Comparison of ENCODE assay signal across 29 cellular contexts in genomic region chrX:155023907-155024833, GRCh38. TPM values are rescaled to one million over a fixed set of nuclear protein-coding genes. Genes with fewer than 3 reads are reported as not detected.
A peak's percentile ranks its signal among the peaks of the same experiment; 100 is the strongest.
DNase-seq lines count a peak whose midpoint lies in the region; ATAC-seq and TF ChIP-seq lines count a peak whose summit lies in the region.
"Had no signal": no experiment of that assay in that cellular context is flagged by ENCODE, and none has a peak within 500 bp of the region (broad histone marks: within the 10 kb centered on the region; RNA-seq: fewer than 3 reads in every experiment).

No MANE protein-coding gene starts in this region.

- peaks cover 9% of the 10 kb centered on the region for H3K79me2 ChIP-seq in neural progenitor cell (ENCODE audit: low read depth)

- H3K27ac ChIP-seq in neural progenitor cell, result no peak overlapping the region
- H3K27ac ChIP-seq: BLaER1 treated with 17β-estradiol and CSF1 and Interleukin-3, amounts not matched to agents 10 nM and 100 nM; dorsolateral prefrontal cortex; gastroesophageal sphincter; HL-60; neutrophil; prostate gland; sigmoid colon; SJCRH30 had no signal

- H3K9me3 ChIP-seq in neural progenitor cell (ENCODE audit: low read depth), result no peaks in the 10 kb centered on the region
- H3K9me3 ChIP-seq: BLaER1 treated with 17β-estradiol and CSF1 and Interleukin-3, amounts not matched to agents 10 nM and 100 nM; gastroesophageal sphincter; neutrophil; prostate gland; sigmoid colon; SJCRH30 had no signal

- no peaks in the 10 kb centered on the region for H4K20me1 ChIP-seq in neural progenitor cell (ENCODE audit: low read depth)

- TF ChIP-seq CTCF in activated B cell treated with CpG ODN at 0.5 μM for 24 hours (IDR thresholded peaks at IDR 0.05) (no peak), neural progenitor cell (IDR thresholded peaks at IDR 0.05) (no peak)

- H2AFZ ChIP-seq in neural progenitor cell (replicated peaks), result no peak overlapping the region

- peaks cover 6% of the 10 kb centered on the region for H3K4me1 ChIP-seq in neural progenitor cell
- H3K4me1 ChIP-seq: prostate gland, SJCRH30 had no signal

- POLR2A ChIA-PET in activated B cell treated with CpG ODN at 0.5 μM for 24 hours (lab: Charles Lee), result no interaction called here

- H3K36me3 ChIP-seq in neural progenitor cell, result no peaks in the 10 kb centered on the region
- H3K36me3 ChIP-seq: BLaER1 treated with 17β-estradiol and CSF1 and Interleukin-3, amounts not matched to agents 10 nM and 100 nM; gastroesophageal sphincter; neutrophil; prostate gland; sigmoid colon; SJCRH30 had no signal

- H3K27ac Mint-ChIP-seq in activated T-cell treated with anti-CD3 and anti-CD28 coated beads, Interleukin-2, amount 50 U/mL, for 72 hours, result peak overlapping the region; percentile 48
- H3K27ac Mint-ChIP-seq in IgD-negative memory B cell, result peak overlapping the region in 1 of 3 donors; percentile 30
- peak overlapping the region; percentile 24 for H3K27ac Mint-ChIP-seq in activated B cell treated with CpG ODN at 0.5 μM for 24 hours
- H3K27ac Mint-ChIP-seq in neural progenitor cell, result no peak overlapping the region
- H3K27ac Mint-ChIP-seq: activated T-helper 1 cell treated with anti-CD3 and anti-CD28 coated beads, Interleukin-12 subunit alpha, Interleukin-12 subunit beta, Interleukin-2, Interleukin-4 antibody, amounts not matched to agents 30 ng/mL and 10 ng/mL and 1 ng/mL, durations not matched to agents 14 hours and 24 hours and 36 hours had no signal

- no peaks in the 10 kb centered on the region for H3K36me3 Mint-ChIP-seq in activated T-cell treated with anti-CD3 and anti-CD28 coated beads, Interleukin-2, amount 50 U/mL, for 72 hours (ENCODE audit: insufficient read depth in 2 of 2)
- H3K36me3 Mint-ChIP-seq in IgD-negative memory B cell, result no peaks in the 10 kb centered on the region
- H3K36me3 Mint-ChIP-seq in activated B cell treated with CpG ODN at 0.5 μM for 24 hours (ENCODE audit: low read depth), result no peaks in the 10 kb centered on the region
- no peaks in the 10 kb centered on the region for H3K36me3 Mint-ChIP-seq in neural progenitor cell

- H3K4me2 ChIP-seq in neural progenitor cell, result no peak overlapping the region
- H3K4me2 ChIP-seq: BLaER1 treated with 17β-estradiol and CSF1 and Interleukin-3, amounts not matched to agents 10 nM and 100 nM had no signal

- H3K9ac ChIP-seq in neural progenitor cell, result no peak overlapping the region
- H3K9ac ChIP-seq: BLaER1 treated with 17β-estradiol and CSF1 and Interleukin-3, amounts not matched to agents 10 nM and 100 nM had no signal

- no peak for ATAC-seq in activated T-cell treated with anti-CD3 and anti-CD28 coated beads, Interleukin-2, amount 50 U/mL, for 72 hours (replicated peaks in 1 of 2)
- no peak for ATAC-seq in activated B cell treated with CpG ODN at 0.5 μM for 24 hours (ENCODE audit: low read depth)
- ATAC-seq: gastroesophageal sphincter, HCT116, left colon had no signal

- H3F3A ChIP-seq in neural progenitor cell (ENCODE audit: low read depth), result peaks cover 12% of the 10 kb centered on the region

- CTCF ChIA-PET in activated B cell treated with CpG ODN at 0.5 μM for 24 hours (lab: Charles Lee), result no interaction called here

- no peaks in the 10 kb centered on the region for H3K27me3 Mint-ChIP-seq in activated T-cell treated with anti-CD3 and anti-CD28 coated beads, Interleukin-2, amount 50 U/mL, for 72 hours (ENCODE audit: low read depth)
- H3K27me3 Mint-ChIP-seq in IgD-negative memory B cell, result no peaks in the 10 kb centered on the region
- no peaks in the 10 kb centered on the region for H3K27me3 Mint-ChIP-seq in activated B cell treated with CpG ODN at 0.5 μM for 24 hours
- peaks cover 8% of the 10 kb centered on the region for H3K27me3 Mint-ChIP-seq in neural progenitor cell (ENCODE audit: insufficient read depth, low read depth)

- H3K4me3 ChIP-seq in neural progenitor cell, result no peak overlapping the region
- H3K4me3 ChIP-seq: BLaER1 treated with 17β-estradiol and CSF1 and Interleukin-3, amounts not matched to agents 10 nM and 100 nM; dorsolateral prefrontal cortex; gastroesophageal sphincter; prostate gland; sigmoid colon; SJCRH30 had no signal

- no peaks in the 10 kb centered on the region for H3K27me3 ChIP-seq in neural progenitor cell
- H3K27me3 ChIP-seq: gastroesophageal sphincter, neutrophil, sigmoid colon, SJCRH30 had no signal

- H3K9me3 Mint-ChIP-seq in activated T-cell treated with anti-CD3 and anti-CD28 coated beads, Interleukin-2, amount 50 U/mL, for 72 hours, result no peaks in the 10 kb centered on the region
- no peaks in the 10 kb centered on the region for H3K9me3 Mint-ChIP-seq in IgD-negative memory B cell
- H3K9me3 Mint-ChIP-seq in activated B cell treated with CpG ODN at 0.5 μM for 24 hours, result no peaks in the 10 kb centered on the region
- peaks cover 3% of the 10 kb centered on the region for H3K9me3 Mint-ChIP-seq in neural progenitor cell
- H3K9me3 Mint-ChIP-seq: activated T-helper 1 cell treated with anti-CD3 and anti-CD28 coated beads, Interleukin-12 subunit alpha, Interleukin-12 subunit beta, Interleukin-2, Interleukin-4 antibody, amounts not matched to agents 30 ng/mL and 10 ng/mL and 1 ng/mL, durations not matched to agents 14 hours and 24 hours and 36 hours had no signal

- no peak for DNase-seq in activated T-cell treated with anti-CD3 and anti-CD28 coated beads, Interleukin-2, amount 50 U/mL, for 72 hours
- DNase-seq in activated T-cell treated with anti-CD3 and anti-CD28 coated beads, Interleukin-2, amount 50 U/mL, for 1 hour, result no peak
- DNase-seq in activated B cell treated with CpG ODN at 0.5 μM for 24 hours (no peak), neural progenitor cell (ENCODE audit: low spot score) (no peak), NCI-H69 (lab: John Stamatoyannopoulos, UW) (no peak), head of caudate nucleus (no peak), SIG-M5 treated with dmso at 0.1 percent for 504 hours (lab: John Stamatoyannopoulos, UW; ENCODE audit: unreplicated experiment) (no peak)
- DNase-seq: activated CD4-positive, alpha-beta T cell treated with anti-CD3 and anti-CD28 coated beads for 48 hours; dorsolateral prefrontal cortex; hippocampal formation; Kasumi-1; left colon; mammary epithelial cell; NCI-H1092; NCI-H187; NCI-H2171; NCI-H526; sigmoid colon; SJCRH30; stimulated activated CD4-positive, alpha-beta T cell treated with anti-CD3 and anti-CD28 coated beads, Interleukin-4, amount 100 ng/mL, for 4 hours; stimulated activated naive CD4-positive, alpha-beta T cell treated with Interleukin-2 at 50 U/mL for 16 hours had no signal

- H3K4me3 Mint-ChIP-seq in activated T-cell treated with anti-CD3 and anti-CD28 coated beads, Interleukin-2, amount 50 U/mL, for 72 hours, result peak overlapping the region in 1 of 2 donors; percentile 5
- H3K4me3 Mint-ChIP-seq in IgD-negative memory B cell, result peak overlapping the region in 3 of 4 donors; percentile 43 to 70 (median 48)
- H3K4me3 Mint-ChIP-seq in activated B cell treated with CpG ODN at 0.5 μM for 24 hours, result peak overlapping the region; percentile 9
- peak overlapping the region; percentile 41 for H3K4me3 Mint-ChIP-seq in neural progenitor cell
- H3K4me3 Mint-ChIP-seq: activated T-helper 1 cell treated with anti-CD3 and anti-CD28 coated beads, Interleukin-12 subunit alpha, Interleukin-12 subunit beta, Interleukin-2, Interleukin-4 antibody, amounts not matched to agents 30 ng/mL and 10 ng/mL and 1 ng/mL, durations not matched to agents 14 hours and 24 hours and 36 hours had no signal

- peaks cover 18% of the 10 kb centered on the region for H3K4me1 Mint-ChIP-seq in activated T-cell treated with anti-CD3 and anti-CD28 coated beads, Interleukin-2, amount 50 U/mL, for 72 hours (ENCODE audit: low read depth)
- H3K4me1 Mint-ChIP-seq in IgD-negative memory B cell, result peaks cover 5 to 13% (median 6%) of the 10 kb centered on the region in 3 donors
- H3K4me1 Mint-ChIP-seq in activated B cell treated with CpG ODN at 0.5 μM for 24 hours, result peaks cover 17% of the 10 kb centered on the region
- H3K4me1 Mint-ChIP-seq in neural progenitor cell, result peaks cover 3% of the 10 kb centered on the region

- intact Hi-C loops in activated B cell treated with CpG ODN at 0.5 μM for 24 hours (cut with micrococcal nuclease) (no loop called here), head of caudate nucleus (cut with DNase I) (no loop called here)

RNA-seq across cellular contexts. Expression of gene F8, which starts 1.6 kb away (rescaled TPM):
- total RNA-seq in activated T-cell treated with anti-CD3 and anti-CD28 coated beads, Interleukin-2, amount 50 U/mL, for 72 hours, result 10 to 100 TPM; 15.0 to 19.5 TPM
- 2.7 TPM for polyA plus RNA-seq in IgD-negative memory B cell
- total RNA-seq in activated B cell treated with CpG ODN at 0.5 μM for 24 hours (1.1 and 2.0 TPM in 2 replicates), neural progenitor cell (ENCODE audit: low replicate concordance) (4.8 and 9.8 TPM in 2 replicates)

RNA-seq across cellular contexts. Expression of gene FUNDC2, which starts 2.5 kb away (rescaled TPM):
- total RNA-seq in activated T-cell treated with anti-CD3 and anti-CD28 coated beads, Interleukin-2, amount 50 U/mL, for 72 hours, result 10 to 100 TPM; 34.6 to 42.8 TPM
- polyA plus RNA-seq in IgD-negative memory B cell, result 169 TPM
- total RNA-seq in activated B cell treated with CpG ODN at 0.5 μM for 24 hours, result 62.0 and 67.6 TPM in 2 replicates
- total RNA-seq in neural progenitor cell (ENCODE audit: low replicate concordance), result 58.8 and 70.9 TPM in 2 replicates

RNA-seq across cellular contexts. Expression of gene CMC4, which starts 46.8 kb away (rescaled TPM):
- total RNA-seq in activated T-cell treated with anti-CD3 and anti-CD28 coated beads, Interleukin-2, amount 50 U/mL, for 72 hours, result 10 to 100 TPM in 1 of 2 donors, 1 to 10 TPM in 1; 9.4 to 15.0 TPM
- 19.7 TPM for polyA plus RNA-seq in IgD-negative memory B cell
- 4.7 and 5.3 TPM in 2 replicates for total RNA-seq in activated B cell treated with CpG ODN at 0.5 μM for 24 hours
- 14.6 and 16.2 TPM in 2 replicates for total RNA-seq in neural progenitor cell (ENCODE audit: low replicate concordance)

RNA-seq across cellular contexts. Expression of gene MTCP1, which starts 46.8 kb away (rescaled TPM):
- total RNA-seq in activated T-cell treated with anti-CD3 and anti-CD28 coated beads, Interleukin-2, amount 50 U/mL, for 72 hours, result 10 to 100 TPM; 18.5 to 33.1 TPM
- 22.6 TPM for polyA plus RNA-seq in IgD-negative memory B cell
- 19.5 and 21.2 TPM in 2 replicates for total RNA-seq in activated B cell treated with CpG ODN at 0.5 μM for 24 hours
- total RNA-seq in neural progenitor cell (ENCODE audit: low replicate concordance), result 1.2 and 1.4 TPM in 2 replicates

RNA-seq across cellular contexts. Expression of gene BRCC3, which starts 47.1 kb away (rescaled TPM):
- 10 to 100 TPM; 25.9 to 33.3 TPM for total RNA-seq in activated T-cell treated with anti-CD3 and anti-CD28 coated beads, Interleukin-2, amount 50 U/mL, for 72 hours
- polyA plus RNA-seq in IgD-negative memory B cell, result 23.4 TPM
- 20.1 and 21.1 TPM in 2 replicates for total RNA-seq in activated B cell treated with CpG ODN at 0.5 μM for 24 hours
- total RNA-seq in neural progenitor cell (ENCODE audit: low replicate concordance), result 12.0 and 18.9 TPM in 2 replicates
